Comparison of ENCODE assay signal across 18 cellular contexts in the genomic region with DNA sequence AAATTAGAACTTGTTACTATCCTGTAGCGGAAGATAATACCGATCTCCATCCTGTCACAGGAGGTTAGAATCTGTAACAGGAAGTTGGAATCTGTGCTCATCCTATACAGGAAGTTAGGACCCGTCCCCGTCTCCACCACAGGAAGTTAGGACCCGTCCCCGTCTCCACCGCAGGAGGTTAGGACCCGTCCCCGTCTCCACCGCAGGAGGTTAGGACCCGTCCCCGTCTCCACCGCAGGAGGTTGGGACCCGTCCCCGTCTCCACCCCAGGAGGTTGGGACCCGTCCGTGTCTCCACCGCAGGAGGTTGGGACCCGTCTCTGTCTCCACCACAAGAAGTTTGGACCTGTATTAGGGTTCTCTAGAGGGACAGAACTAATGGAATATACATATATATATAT. TPM values are rescaled to one million over a fixed set of nuclear protein-coding genes. Genes with fewer than 3 reads are reported as not detected.
"Had no signal": no experiment of that assay in that cellular context is flagged by ENCODE, and none has a peak within 500 bp of the region (broad histone marks: within the 10 kb centered on the region; RNA-seq: fewer than 3 reads in every experiment).

No MANE protein-coding gene starts in this region.

- H3K27ac ChIP-seq: epithelial cell of prostate, foreskin keratinocyte had no signal

- H3K36me3 ChIP-seq: spleen, thyroid gland had no signal

- H3K27me3 ChIP-seq: foreskin keratinocyte, thyroid gland had no signal

- DNase-seq: activated CD4-positive, alpha-beta T cell treated with anti-CD3 and anti-CD28 coated beads for 1 hour; activated CD4-positive, alpha-beta T cell treated with anti-CD3 and anti-CD28 coated beads, Interleukin-2, amount 50 U/mL, for 1 hour; activated CD8-positive, alpha-beta T cell treated with anti-CD3 and anti-CD28 coated beads, Interleukin-2, amount 10 ng/mL, durations not matched to agents 7 days and 5 days; cortex of kidney; endodermal cell; foreskin keratinocyte; naive B cell; nucleus accumbens; spleen; stimulated activated CD4-positive, alpha-beta T cell treated with anti-CD3 and anti-CD28 coated beads, Interleukin-4, amount 100 ng/mL, for 1 hour; stimulated activated naive CD4-positive, alpha-beta T cell; T-helper 1 cell; thyroid gland had no signal

- H3K4me3 ChIP-seq: lung, spleen, thyroid gland had no signal

- FAIRE-seq: keratinocyte, TTC549 had no signal

- H3K9me3 ChIP-seq: thyroid gland had no signal

- ATAC-seq: activated CD8-positive, alpha-beta T cell treated with anti-CD3 and anti-CD28 coated beads, Interleukin-2, amount 10 ng/mL, durations not matched to agents 7 days and 5 days; activated naive CD4-positive, alpha-beta T cell treated with anti-CD3 and anti-CD28 coated beads, Interleukin-2, amount 50 U/mL, for 72 hours had no signal

RNA-seq across cellular contexts. Expression of gene FBLN1, which starts 52.2 kb away (rescaled TPM):
- total RNA-seq: activated CD8-positive, alpha-beta T cell treated with anti-CD3 and anti-CD28 coated beads, Interleukin-2, amount 10 ng/mL, durations not matched to agents 7 days and 5 days had no signal
